Comparison of ENCODE assay signal across 6 cellular contexts in genomic region chr22:50581950-50582561, GRCh38. TPM values are rescaled to one million over a fixed set of nuclear protein-coding genes. Genes with fewer than 3 reads are reported as not detected.
DNase-seq lines count a peak whose midpoint lies in the region; ATAC-seq, FAIRE-seq and TF ChIP-seq lines count a peak whose summit lies in the region.

No MANE protein-coding gene starts in this region.

- CTCF ChIA-PET in IMR-90 (lab: Yijun Ruan, JAX), result interaction anchor here (1.0 to 1.6 kb wide), 2 partner anchors 56 kb away, joined by 4 to 5 read pairs; partner anchors contain the start of gene SCO2

- dilution Hi-C loops in IMR-90 (cut with HindIII; ENCODE audit: low sequenced_read_pairs, unreplicated experiment), result no loop called here

- H3K56ac ChIP-seq in IMR-90 (ENCODE audit: extremely low read depth, insufficient read depth, low read length), result peak overlapping the region; percentile 66

- H3K9ac ChIP-seq in DND-41 (ENCODE audit: low read depth, low read length) (peak overlapping the region; percentile 100), IMR-90 (ENCODE audit: low read depth, low read length) (peak overlapping the region; percentile 74), astrocyte (ENCODE audit: low read length) (peak overlapping the region; percentile 93)

- peak overlapping the region; percentile 84 for H2BK5ac ChIP-seq in IMR-90 (ENCODE audit: low read depth, low read length, poor library complexity, severe bottlenecking)

- FAIRE-seq in astrocyte (lab: Jason Lieb, UNC), result no peak

- no peak overlapping the region for H2BK20ac ChIP-seq in IMR-90 (ENCODE audit: low read depth, low read length)

- H3K9me3 ChIP-seq in DND-41 (ENCODE audit: insufficient read depth, low read length, severe bottlenecking) (no peaks in the 10 kb centered on the region), IMR-90 (ENCODE audit: control insufficient read depth, insufficient read depth, low read length) (no peaks in the 10 kb centered on the region), astrocyte (ENCODE audit: insufficient read depth, low read depth, low read length) (no peaks in the 10 kb centered on the region)

- H2BK120ac ChIP-seq in IMR-90 (ENCODE audit: low read depth, low read length), result peak overlapping the region; percentile 75

- ATAC-seq in DND-41 (ENCODE audit: insufficient read depth, low read depth) (no peak; the same call in 2 of the 3 replicates), IMR-90 (ENCODE audit: low read depth) (no peak), naive B cell (ENCODE audit: low read depth in 2 of 2) (peak in 1 of 2 donors; percentile 0)

- POLR2A ChIA-PET in IMR-90 (lab: Charles Lee; ENCODE audit: unreplicated experiment), result interaction anchor here (1.6 kb wide), 1 partner anchor 11 kb away, joined by 3 read pairs; no protein-coding TSS in a partner anchor

- H3K27me3 Mint-ChIP-seq in astrocyte (ENCODE audit: low read depth, unreplicated experiment) (peaks cover 13% of the 10 kb centered on the region), naive B cell (peaks cover 0 to 4% (median 0%) of the 10 kb centered on the region in 3 donors)

- DNase-seq in DND-41, result no peak
- no peak for DNase-seq in IMR-90
- peak; percentile 3 for DNase-seq in astrocyte (ENCODE audit: low read depth)
- DNase-seq in naive B cell, result no peak
- DNase-seq in pons (ENCODE audit: low spot score), result no peak
- DNase-seq in hepatic stellate cell (ENCODE audit: low spot score), result no peak

- H3K4me3 Mint-ChIP-seq in astrocyte (ENCODE audit: unreplicated experiment), result peak overlapping the region; percentile 88
- H3K4me3 Mint-ChIP-seq in naive B cell, result peak overlapping the region; percentile 91 to 97 (median 95)

- H3K27me3 ChIP-seq in DND-41 (ENCODE audit: insufficient read depth, low read length, poor library complexity) (no peaks in the 10 kb centered on the region), IMR-90 (ENCODE audit: control insufficient read depth, insufficient read depth, low read length) (no peaks in the 10 kb centered on the region), astrocyte (ENCODE audit: insufficient read depth, low read length) (peaks cover 5% of the 10 kb centered on the region)

- H3K4me2 ChIP-seq in DND-41 (ENCODE audit: insufficient read depth, low read length), result peak overlapping the region; percentile 71
- peak overlapping the region; percentile 94 for H3K4me2 ChIP-seq in IMR-90 (ENCODE audit: low read depth, low read length)
- H3K4me2 ChIP-seq in astrocyte (ENCODE audit: low read length), result peak overlapping the region; percentile 97

- no peak for TF ChIP-seq POLR2A in IMR-90 (IDR thresholded peaks at IDR 0.05; ENCODE audit: low read depth, low read length)

- H3K36me3 Mint-ChIP-seq in astrocyte (ENCODE audit: low read depth, unreplicated experiment) (peaks cover 5% of the 10 kb centered on the region), naive B cell (no peaks in the 10 kb centered on the region)

- 16% methylated on average over 22 of the region's 45 CpGs; no CpG with 5 or more reads in 1 of the 2 experiments for WGBS in IMR-90 (ENCODE audit: extremely low coverage in 2 of 2, insufficient read length in 1 of 2), 2 experiments

- no peak for TF ChIP-seq RAD21 in IMR-90 (IDR thresholded peaks at IDR 0.05; ENCODE audit: low read length)

- peak overlapping the region; percentile 69 for H3K27ac Mint-ChIP-seq in astrocyte (ENCODE audit: unreplicated experiment)
- H3K27ac Mint-ChIP-seq in naive B cell, result peak overlapping the region; percentile 89 to 100 (median 96)

- no TSS peak for BruUV-seq in IMR-90 (replicated peaks; lab: Mats Ljungman, UMichigan)

- intact Hi-C loops in IMR-90 (cut with micrococcal nuclease), result loop anchor here (2.0 to 5.0 kb wide), 3 partner anchors 43 to 55 kb away; partner anchors contain the start of genes ARSA and SCO2

- H4K8ac ChIP-seq in IMR-90 (ENCODE audit: low read depth in 2 of 2, low read length in 2 of 2), result peak overlapping the region; percentile 68 to 97

- no peaks in the 10 kb centered on the region for H3K9me3 Mint-ChIP-seq in astrocyte (ENCODE audit: unreplicated experiment)
- no peaks in the 10 kb centered on the region for H3K9me3 Mint-ChIP-seq in naive B cell

- H3K79me2 ChIP-seq in DND-41 (ENCODE audit: insufficient read depth, low read length) (peaks cover 24% of the 10 kb centered on the region), astrocyte (ENCODE audit: insufficient read depth, low read length) (peaks cover 6% of the 10 kb centered on the region)

- peaks cover 30% of the 10 kb centered on the region for H3K4me1 ChIP-seq in DND-41 (ENCODE audit: insufficient read depth, low read length)
- H3K4me1 ChIP-seq in IMR-90 (ENCODE audit: control insufficient read depth, insufficient read depth, low read length), result peaks cover 17% of the 10 kb centered on the region
- H3K4me1 ChIP-seq in astrocyte (ENCODE audit: insufficient read depth, low read length), result peaks cover 14% of the 10 kb centered on the region

- peak overlapping the region; percentile 93 for H2AK9ac ChIP-seq in IMR-90 (replicated peaks; ENCODE audit: low read depth, low read length, poor library complexity)

- H3K23ac ChIP-seq in IMR-90 (ENCODE audit: low read depth, low read length), result peak overlapping the region; percentile 82

- peak overlapping the region; percentile 99 for H2AFZ ChIP-seq in DND-41 (ENCODE audit: low read depth, low read length)
- peak overlapping the region; percentile 99 for H2AFZ ChIP-seq in IMR-90 (replicated peaks; ENCODE audit: low read length, poor library complexity)
- H2AFZ ChIP-seq in astrocyte (ENCODE audit: low read depth, low read length), result peak overlapping the region; percentile 99

- H3K79me1 ChIP-seq in IMR-90 (ENCODE audit: low read depth in 1 of 2, low read length in 2 of 2), result peaks cover 18 to 39% of the 10 kb centered on the region in 2 experiments

- TF ChIP-seq CTCF in DND-41 (IDR thresholded peaks at IDR 0.05; ENCODE audit: borderline replicate concordance, extremely low read depth, low read length, poor library complexity, severe bottlenecking) (no peak), IMR-90 (conservative IDR thresholded peaks at IDR 0.05; ENCODE audit: low read depth, low read length) (no peak), astrocyte (IDR thresholded peaks at IDR 0.05; ENCODE audit: insufficient read depth, low read depth, low read length) (no peak)

- H4K20me1 ChIP-seq in DND-41 (ENCODE audit: insufficient read depth, low read length), result peaks cover 16% of the 10 kb centered on the region; the same call in 1 of the 2 replicates
- H4K20me1 ChIP-seq in IMR-90 (ENCODE audit: insufficient read depth, low read length), result no peaks in the 10 kb centered on the region; the same call in 1 of the 2 replicates
- H4K20me1 ChIP-seq in astrocyte (ENCODE audit: insufficient read depth, low read length), result no peaks in the 10 kb centered on the region

- peak overlapping the region; percentile 45; the same call in 1 of the 2 replicates for H3K18ac ChIP-seq in IMR-90 (ENCODE audit: low read depth, low read length)

- H2BK15ac ChIP-seq in IMR-90 (ENCODE audit: low read depth, low read length), result no peak overlapping the region

- H3K14ac ChIP-seq in IMR-90 (replicated peaks; ENCODE audit: low read depth, low read length), result peak overlapping the region; percentile 96

- H3K4me1 Mint-ChIP-seq in astrocyte (ENCODE audit: low read depth, unreplicated experiment), result peaks cover 3% of the 10 kb centered on the region
- peaks cover 12 to 37% (median 14%) of the 10 kb centered on the region in 3 donors for H3K4me1 Mint-ChIP-seq in naive B cell

- H3K36me3 ChIP-seq in DND-41 (ENCODE audit: insufficient read depth, low read length) (peaks cover 42% of the 10 kb centered on the region), IMR-90 (ENCODE audit: control insufficient read depth, insufficient read depth, low read length) (peaks cover 4% of the 10 kb centered on the region; the same call in 1 of the 2 replicates), astrocyte (ENCODE audit: insufficient read depth, low read length) (no peaks in the 10 kb centered on the region)

- H4K5ac ChIP-seq in IMR-90 (ENCODE audit: low read depth, low read length), result peak overlapping the region; percentile 83

- peak overlapping the region; percentile 90 for H4K91ac ChIP-seq in IMR-90 (ENCODE audit: insufficient read depth, low read depth, low read length)

- peaks cover 28% of the 10 kb centered on the region for H3K9me1 ChIP-seq in IMR-90 (ENCODE audit: insufficient read depth, low read length)

- in situ Hi-C loops in IMR-90 (cut with MboI; ENCODE audit: low sequenced_read_pairs), result no loop called here

- H3K4me3 ChIP-seq in DND-41 (ENCODE audit: low read depth in 1 of 2, low read length in 2 of 2) (peak overlapping the region; percentile 68 to 91), IMR-90 (ENCODE audit: insufficient read depth, low read depth, low read length) (peak overlapping the region; percentile 80), astrocyte (ENCODE audit: insufficient read depth, low read depth, low read length) (peak overlapping the region; percentile 75)

- H2AK5ac ChIP-seq in IMR-90 (ENCODE audit: low read depth, low read length), result peak overlapping the region; percentile 81

- peak overlapping the region; percentile 97 for H3K4ac ChIP-seq in IMR-90 (ENCODE audit: low read depth, low read length)

- peak overlapping the region; percentile 100 for H3K27ac ChIP-seq in DND-41 (ENCODE audit: low read length)
- H3K27ac ChIP-seq in IMR-90 (ENCODE audit: insufficient read depth, low read length), result peak overlapping the region; percentile 85
- peak overlapping the region; percentile 88 for H3K27ac ChIP-seq in astrocyte (ENCODE audit: low read depth, low read length)

RNA-seq across cellular contexts. Expression of gene CHKB, which starts 0.6 kb away (rescaled TPM):
- total RNA-seq in IMR-90 (2012; rRNA removed), result 7.2 and 8.1 TPM in 2 replicates
- 35.3 and 36.9 TPM in 2 replicates for polyA plus RNA-seq in IMR-90 (2012; rRNA removed)
- polyA plus RNA-seq in IMR-90 (2012; cell fraction: cytosol; rRNA removed), result 13.3 and 23.2 TPM in 2 replicates
- 222 and 243 TPM in 2 replicates for polyA plus RNA-seq in IMR-90 (2012; cell fraction: nucleus; rRNA removed; ENCODE audit: low replicate concordance)
- 36.1 and 40.7 TPM in 2 replicates for total RNA-seq in astrocyte
- polyA plus RNA-seq in naive B cell (ENCODE audit: low read depth in 6 of 6), result 10 to 100 TPM; 36.2 to 50.8 (median 42.0) TPM

RNA-seq across cellular contexts. Expression of gene CPT1B, which starts 3.8 kb away (rescaled TPM):
- total RNA-seq in IMR-90 (2012; rRNA removed), result 0.36 and 0.56 TPM in 2 replicates
- 1.8 and 2.1 TPM in 2 replicates for polyA plus RNA-seq in IMR-90 (2012; rRNA removed)
- polyA plus RNA-seq in IMR-90 (2012; cell fraction: cytosol; rRNA removed), result 0.54 and 0.84 TPM in 2 replicates
- 16.0 and 22.2 TPM in 2 replicates for polyA plus RNA-seq in IMR-90 (2012; cell fraction: nucleus; rRNA removed; ENCODE audit: low replicate concordance)
- 26.0 and 32.7 TPM in 2 replicates for total RNA-seq in astrocyte
- 1 to 10 TPM in 2 of 6 donors, under 1 TPM in 3, not detected in 1; 0.09 to 1.4 (median 1.00) TPM for polyA plus RNA-seq in naive B cell (ENCODE audit: low read depth in 6 of 6)

RNA-seq across cellular contexts. Expression of gene MAPK8IP2, which starts 18.5 kb away (rescaled TPM):
- total RNA-seq in IMR-90 (2012; rRNA removed) (under 0.01 TPM in 2 replicates), astrocyte (4.7 and 5.9 TPM in 2 replicates)
- polyA plus RNA-seq in IMR-90 (2012; rRNA removed) (0.14 and 0.22 TPM in 2 replicates), naive B cell (ENCODE audit: low read depth in 6 of 6) (under 1 TPM in 1 of 6 donors, not detected in 5; 0.04 TPM)
- polyA plus RNA-seq in IMR-90 (2012; cell fraction: cytosol; rRNA removed), result 0.05 and 0.29 TPM in 2 replicates
- polyA plus RNA-seq in IMR-90 (2012; cell fraction: nucleus; rRNA removed; ENCODE audit: low replicate concordance), result 0.30 and 0.50 TPM in 2 replicates

RNA-seq across cellular contexts. Expression of gene SYCE3, which starts 19.3 kb away (rescaled TPM):
- total RNA-seq in IMR-90 (2012; rRNA removed), result not detected in 2 replicates
- not detected in 2 replicates for polyA plus RNA-seq in IMR-90 (2012; rRNA removed)
- polyA plus RNA-seq in IMR-90 (2012; cell fraction: cytosol; rRNA removed), result 1.0 TPM in 1 of 2 replicates, not detected in the other
- polyA plus RNA-seq in IMR-90 (2012; cell fraction: nucleus; rRNA removed; ENCODE audit: low replicate concordance), result not detected in 2 replicates
- total RNA-seq in astrocyte, result not detected in 2 replicates
- polyA plus RNA-seq in naive B cell (ENCODE audit: low read depth in 6 of 6), result not detected

RNA-seq across cellular contexts. Expression of gene KLHDC7B, which starts 36.4 kb away (rescaled TPM):
- total RNA-seq in IMR-90 (2012; rRNA removed) (not detected in 2 replicates), astrocyte (0.32 and 1.9 TPM in 2 replicates)
- polyA plus RNA-seq in IMR-90 (2012; rRNA removed) (0.03 and 0.05 TPM in 2 replicates), naive B cell (ENCODE audit: low read depth in 6 of 6) (1 to 10 TPM; 1.5 to 5.8 (median 4.4) TPM)
- polyA plus RNA-seq in IMR-90 (2012; cell fraction: cytosol; rRNA removed), result 0.05 TPM in 1 of 2 replicates, not detected in the other
- 0.07 and 0.18 TPM in 2 replicates for polyA plus RNA-seq in IMR-90 (2012; cell fraction: nucleus; rRNA removed; ENCODE audit: low replicate concordance)

Comparison
In these comparisons a context has a peak if more than half of its experiments do, and no peak if none do; other contexts are left out.
1. RNA of gene CPT1B, which starts 3.8 kb away (total RNA-seq): 26.0 to 32.7 TPM in astrocyte; 0.36 to 0.56 TPM in IMR-90; every median in the first group is over 10 times any median in the second.
2. Peak in every context shown above with its lines, with median percentiles within 50 percentile points of each other: H2AFZ ChIP-seq, H3K27ac ChIP-seq, H3K4me2 ChIP-seq, H3K4me3 ChIP-seq and H3K9ac ChIP-seq.